26 cellular contexts compared by ENCODE assay signal in genomic region chr14:101027966-101028365, GRCh38.
"Had no signal": no experiment of that assay in that cellular context is flagged by ENCODE, and none has a peak within 500 bp of the region (broad histone marks: within the 10 kb centered on the region; RNA-seq: fewer than 3 reads in every experiment).

No MANE protein-coding gene starts in this region.

- ATAC-seq: left colon; left lung; lower lobe of right lung; naive thymus-derived CD8-positive, alpha-beta T cell; stimulated activated naive B cell treated with anti-CD40 and anti-IgM and Interleukin-4, amounts not matched to agents 10 μg/mL and 1 μg/mL and 100 μg/mL, for 72 hours; stimulated activated naive CD8-positive, alpha-beta T cell treated with anti-CD3 and anti-CD28 coated beads, Interleukin-15, Interleukin-2, amounts not matched to agents 100 U/mL and 50 U/mL, for 24 hours had no signal

- H3K36me3 ChIP-seq: left lung, lower lobe of right lung, neutrophil, right atrium auricular region, stomach, thyroid gland, transverse colon, upper lobe of left lung had no signal

- H3K27me3 ChIP-seq: neutrophil, right atrium auricular region, stomach, testis, thyroid gland, transverse colon, upper lobe of left lung had no signal

- DNase-seq: hippocampal formation; left colon; left lung; lower lobe of right lung; mammary epithelial cell; mesenchymal stem cell; occipital lobe; stimulated activated CD4-positive, alpha-beta T cell treated with anti-CD3 and anti-CD28 coated beads, Interleukin-12 subunit alpha, Interleukin-12 subunit beta, amount 100 ng/mL, for 4 hours; stimulated activated CD4-positive, alpha-beta T cell treated with anti-CD3 and anti-CD28 coated beads, Interleukin-15, amount 100 ng/mL, for 24 hours; stimulated activated CD4-positive, alpha-beta T cell treated with anti-CD3 and anti-CD28 coated beads, Interleukin-2, amount 100 ng/mL, for 24 hours; stimulated activated CD4-positive, alpha-beta T cell treated with anti-CD3 and anti-CD28 coated beads, Interleukin-4, amount 100 ng/mL, for 1 hour; stimulated activated naive B cell treated with anti-CD40 and anti-IgM and Interleukin-4, amounts not matched to agents 10 μg/mL and 1 μg/mL and 100 μg/mL, for 72 hours; stimulated activated naive CD8-positive, alpha-beta T cell treated with anti-CD3 and anti-CD28 coated beads, Interleukin-15, Interleukin-2, amounts not matched to agents 100 U/mL and 50 U/mL, for 24 hours; stomach; testis; thyroid gland; transverse colon; upper lobe of left lung had no signal

- H3K27me3 Mint-ChIP-seq: progenitor cell of endocrine pancreas; stimulated activated naive B cell treated with anti-CD40 and anti-IgM and Interleukin-4, amounts not matched to agents 10 μg/mL and 1 μg/mL and 100 μg/mL, for 72 hours had no signal

- H3K4me1 ChIP-seq: left lung, lower lobe of right lung, parathyroid adenoma, right atrium auricular region, stomach, testis, thyroid gland, transverse colon, upper lobe of left lung had no signal

- H3K4me3 Mint-ChIP-seq: naive thymus-derived CD8-positive, alpha-beta T cell; nephron; neural crest cell; stimulated activated naive B cell treated with anti-CD40 and anti-IgM and Interleukin-4, amounts not matched to agents 10 μg/mL and 1 μg/mL and 100 μg/mL, for 72 hours had no signal

- H3K9me3 Mint-ChIP-seq: naive thymus-derived CD8-positive, alpha-beta T cell; neural crest cell; stimulated activated naive B cell treated with anti-CD40 and anti-IgM and Interleukin-4, amounts not matched to agents 10 μg/mL and 1 μg/mL and 100 μg/mL, for 72 hours had no signal

- H3K4me1 Mint-ChIP-seq: naive thymus-derived CD8-positive, alpha-beta T cell; nephron; neural crest cell; stimulated activated naive B cell treated with anti-CD40 and anti-IgM and Interleukin-4, amounts not matched to agents 10 μg/mL and 1 μg/mL and 100 μg/mL, for 72 hours had no signal

- H3K27ac Mint-ChIP-seq: naive thymus-derived CD8-positive, alpha-beta T cell; nephron; progenitor cell of endocrine pancreas; stimulated activated naive B cell treated with anti-CD40 and anti-IgM and Interleukin-4, amounts not matched to agents 10 μg/mL and 1 μg/mL and 100 μg/mL, for 72 hours had no signal

- H3K36me3 Mint-ChIP-seq: naive thymus-derived CD8-positive, alpha-beta T cell; stimulated activated naive B cell treated with anti-CD40 and anti-IgM and Interleukin-4, amounts not matched to agents 10 μg/mL and 1 μg/mL and 100 μg/mL, for 72 hours had no signal

- H3K27ac ChIP-seq: left lung, lower lobe of right lung, neutrophil, parathyroid adenoma, right atrium auricular region, stomach, testis, thyroid gland, transverse colon, upper lobe of left lung had no signal

- H3K9me3 ChIP-seq: left lung, lower lobe of right lung, neutrophil, right atrium auricular region, stomach, testis, thyroid gland, transverse colon, upper lobe of left lung had no signal

- H3K4me3 ChIP-seq: left lung, lower lobe of right lung, right atrium auricular region, smooth muscle cell, stomach, testis, thyroid gland, transverse colon, upper lobe of left lung had no signal
